Comparison of ENCODE assay signal across 1 cellular context in the genomic region with DNA sequence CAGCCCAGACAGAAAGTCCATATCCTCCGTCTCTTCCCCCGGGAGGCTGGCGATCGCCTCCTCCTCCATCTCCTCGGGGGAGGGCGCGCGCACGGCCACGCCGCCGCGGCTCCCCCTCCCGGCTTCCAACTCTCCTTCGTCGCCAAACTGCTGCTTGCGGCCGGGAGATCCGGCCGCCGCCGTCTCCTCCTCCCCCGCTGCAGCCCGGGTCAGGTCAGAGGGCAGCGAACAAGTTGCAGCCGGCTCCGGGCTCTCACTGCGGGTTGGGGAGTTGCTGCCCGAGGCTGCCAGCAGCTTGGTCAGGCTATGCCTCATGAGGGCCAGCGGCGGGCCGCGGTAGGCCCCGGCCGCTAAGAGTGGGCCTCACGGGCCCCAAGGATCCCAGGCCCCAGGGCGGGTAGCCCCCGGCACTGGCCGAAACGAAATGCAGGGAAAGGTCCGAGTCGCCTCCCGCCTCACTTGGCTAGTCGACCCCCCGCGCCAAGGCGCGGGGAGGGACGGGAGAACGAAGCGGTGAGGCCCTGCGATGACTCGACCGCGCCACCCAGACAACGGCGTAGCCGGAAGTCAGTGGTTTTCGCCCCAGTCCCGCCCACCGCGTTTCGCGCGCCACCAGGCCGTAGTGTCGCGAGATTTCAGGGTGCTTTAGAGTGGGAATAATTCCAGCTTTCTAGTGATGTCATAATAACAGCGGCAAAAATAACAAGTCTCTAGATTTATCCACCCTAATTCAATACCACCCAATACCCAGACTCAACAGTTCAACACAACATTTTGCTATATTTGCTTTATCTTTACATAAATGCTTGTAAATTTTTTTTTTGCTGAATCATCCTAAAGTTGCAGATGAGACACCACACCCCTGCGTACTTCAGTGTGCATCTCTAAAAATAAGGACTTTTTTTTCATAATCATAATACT.
TF ChIP-seq lines count a peak whose summit lies in the region.

A gene with protein sequence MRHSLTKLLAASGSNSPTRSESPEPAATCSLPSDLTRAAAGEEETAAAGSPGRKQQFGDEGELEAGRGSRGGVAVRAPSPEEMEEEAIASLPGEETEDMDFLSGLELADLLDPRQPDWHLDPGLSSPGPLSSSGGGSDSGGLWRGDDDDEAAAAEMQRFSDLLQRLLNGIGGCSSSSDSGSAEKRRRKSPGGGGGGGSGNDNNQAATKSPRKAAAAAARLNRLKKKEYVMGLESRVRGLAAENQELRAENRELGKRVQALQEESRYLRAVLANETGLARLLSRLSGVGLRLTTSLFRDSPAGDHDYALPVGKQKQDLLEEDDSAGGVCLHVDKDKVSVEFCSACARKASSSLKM (minus strand): TSS at position 569 of the 921 bp plus-strand sequence. CDS start 254 bp downstream, at position 315.

TF ChIP-seq in K562, 482 proteins besides CTCF, POLR2A, EP300 and RAD21 (continued from another document and continues in another):
- TF ChIP-seq TGIF2 (CRISPR knock-in tag; IDR thresholded peaks at IDR 0.05), result no peak
- peak; percentile 83 for TF ChIP-seq L3MBTL2 (IDR thresholded peaks at IDR 0.05)
- peak; percentile 44; the same call in 1 of the 2 replicates for TF ChIP-seq RFX1 (IDR thresholded peaks at IDR 0.05)
- TF ChIP-seq LCOR (CRISPR knock-in tag; IDR thresholded peaks at IDR 0.05), result peak; percentile 15; the same call in 1 of the 2 replicates
- 0 out of 2 replicates have a peak, but pooled peaks have one; percentile 17 for TF ChIP-seq ZNF79 (CRISPR knock-in tag; IDR thresholded peaks at IDR 0.05; ENCODE audit: low read depth)
- TF ChIP-seq RBM25 (IDR thresholded peaks at IDR 0.05; ENCODE audit: low read depth, low read length, severe bottlenecking), result peak; percentile 29
- TF ChIP-seq SP1 (CRISPR knock-in tag; IDR thresholded peaks at IDR 0.05), result peak; percentile 66
- no peak for TF ChIP-seq NBN (IDR thresholded peaks at IDR 0.05; ENCODE audit: low read depth)
- TF ChIP-seq ZNF316 (IDR thresholded peaks at IDR 0.05), result peak; percentile 100
- 0 out of 2 replicates have a peak, but pooled peaks have one; percentile 87 for TF ChIP-seq KDM2B (CRISPR knock-in tag; IDR thresholded peaks at IDR 0.05)
- peak; percentile 81 to 84 for TF ChIP-seq MAZ (CRISPR knock-in tag; conservative IDR thresholded peaks at IDR 0.05 in 1 of 2, IDR thresholded peaks at IDR 0.05 in 1 of 2)
- TF ChIP-seq MTA2 (IDR thresholded peaks at IDR 0.05; ENCODE audit: low read depth), result no peak
- TF ChIP-seq, protein P1, sequence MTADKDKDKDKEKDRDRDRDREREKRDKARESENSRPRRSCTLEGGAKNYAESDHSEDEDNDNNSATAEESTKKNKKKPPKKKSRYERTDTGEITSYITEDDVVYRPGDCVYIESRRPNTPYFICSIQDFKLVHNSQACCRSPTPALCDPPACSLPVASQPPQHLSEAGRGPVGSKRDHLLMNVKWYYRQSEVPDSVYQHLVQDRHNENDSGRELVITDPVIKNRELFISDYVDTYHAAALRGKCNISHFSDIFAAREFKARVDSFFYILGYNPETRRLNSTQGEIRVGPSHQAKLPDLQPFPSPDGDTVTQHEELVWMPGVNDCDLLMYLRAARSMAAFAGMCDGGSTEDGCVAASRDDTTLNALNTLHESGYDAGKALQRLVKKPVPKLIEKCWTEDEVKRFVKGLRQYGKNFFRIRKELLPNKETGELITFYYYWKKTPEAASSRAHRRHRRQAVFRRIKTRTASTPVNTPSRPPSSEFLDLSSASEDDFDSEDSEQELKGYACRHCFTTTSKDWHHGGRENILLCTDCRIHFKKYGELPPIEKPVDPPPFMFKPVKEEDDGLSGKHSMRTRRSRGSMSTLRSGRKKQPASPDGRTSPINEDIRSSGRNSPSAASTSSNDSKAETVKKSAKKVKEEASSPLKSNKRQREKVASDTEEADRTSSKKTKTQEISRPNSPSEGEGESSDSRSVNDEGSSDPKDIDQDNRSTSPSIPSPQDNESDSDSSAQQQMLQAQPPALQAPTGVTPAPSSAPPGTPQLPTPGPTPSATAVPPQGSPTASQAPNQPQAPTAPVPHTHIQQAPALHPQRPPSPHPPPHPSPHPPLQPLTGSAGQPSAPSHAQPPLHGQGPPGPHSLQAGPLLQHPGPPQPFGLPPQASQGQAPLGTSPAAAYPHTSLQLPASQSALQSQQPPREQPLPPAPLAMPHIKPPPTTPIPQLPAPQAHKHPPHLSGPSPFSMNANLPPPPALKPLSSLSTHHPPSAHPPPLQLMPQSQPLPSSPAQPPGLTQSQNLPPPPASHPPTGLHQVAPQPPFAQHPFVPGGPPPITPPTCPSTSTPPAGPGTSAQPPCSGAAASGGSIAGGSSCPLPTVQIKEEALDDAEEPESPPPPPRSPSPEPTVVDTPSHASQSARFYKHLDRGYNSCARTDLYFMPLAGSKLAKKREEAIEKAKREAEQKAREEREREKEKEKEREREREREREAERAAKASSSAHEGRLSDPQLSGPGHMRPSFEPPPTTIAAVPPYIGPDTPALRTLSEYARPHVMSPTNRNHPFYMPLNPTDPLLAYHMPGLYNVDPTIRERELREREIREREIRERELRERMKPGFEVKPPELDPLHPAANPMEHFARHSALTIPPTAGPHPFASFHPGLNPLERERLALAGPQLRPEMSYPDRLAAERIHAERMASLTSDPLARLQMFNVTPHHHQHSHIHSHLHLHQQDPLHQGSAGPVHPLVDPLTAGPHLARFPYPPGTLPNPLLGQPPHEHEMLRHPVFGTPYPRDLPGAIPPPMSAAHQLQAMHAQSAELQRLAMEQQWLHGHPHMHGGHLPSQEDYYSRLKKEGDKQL (CRISPR knock-in tag; IDR thresholded peaks at IDR 0.05; ENCODE audit: borderline replicate concordance), result no peak
- TF ChIP-seq PRMT5 (CRISPR knock-in tag; IDR thresholded peaks at IDR 0.05), result no peak
- TF ChIP-seq, protein P2, sequence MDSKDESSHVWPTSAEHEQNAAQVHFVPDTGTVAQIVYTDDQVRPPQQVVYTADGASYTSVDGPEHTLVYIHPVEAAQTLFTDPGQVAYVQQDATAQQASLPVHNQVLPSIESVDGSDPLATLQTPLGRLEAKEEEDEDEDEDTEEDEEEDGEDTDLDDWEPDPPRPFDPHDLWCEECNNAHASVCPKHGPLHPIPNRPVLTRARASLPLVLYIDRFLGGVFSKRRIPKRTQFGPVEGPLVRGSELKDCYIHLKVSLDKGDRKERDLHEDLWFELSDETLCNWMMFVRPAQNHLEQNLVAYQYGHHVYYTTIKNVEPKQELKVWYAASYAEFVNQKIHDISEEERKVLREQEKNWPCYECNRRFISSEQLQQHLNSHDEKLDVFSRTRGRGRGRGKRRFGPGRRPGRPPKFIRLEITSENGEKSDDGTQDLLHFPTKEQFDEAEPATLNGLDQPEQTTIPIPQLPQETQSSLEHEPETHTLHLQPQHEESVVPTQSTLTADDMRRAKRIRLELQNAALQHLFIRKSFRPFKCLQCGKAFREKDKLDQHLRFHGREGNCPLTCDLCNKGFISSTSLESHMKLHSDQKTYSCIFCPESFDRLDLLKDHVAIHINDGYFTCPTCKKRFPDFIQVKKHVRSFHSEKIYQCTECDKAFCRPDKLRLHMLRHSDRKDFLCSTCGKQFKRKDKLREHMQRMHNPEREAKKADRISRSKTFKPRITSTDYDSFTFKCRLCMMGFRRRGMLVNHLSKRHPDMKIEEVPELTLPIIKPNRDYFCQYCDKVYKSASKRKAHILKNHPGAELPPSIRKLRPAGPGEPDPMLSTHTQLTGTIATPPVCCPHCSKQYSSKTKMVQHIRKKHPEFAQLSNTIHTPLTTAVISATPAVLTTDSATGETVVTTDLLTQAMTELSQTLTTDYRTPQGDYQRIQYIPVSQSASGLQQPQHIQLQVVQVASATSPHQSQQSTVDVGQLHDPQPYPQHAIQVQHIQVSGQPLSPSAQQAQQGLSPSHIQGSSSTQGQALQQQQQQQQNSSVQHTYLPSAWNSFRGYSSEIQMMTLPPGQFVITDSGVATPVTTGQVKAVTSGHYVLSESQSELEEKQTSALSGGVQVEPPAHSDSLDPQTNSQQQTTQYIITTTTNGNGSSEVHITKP (IDR thresholded peaks at IDR 0.05; ENCODE audit: partially characterized antibody), result peak; percentile 15
- no peak for TF ChIP-seq XRCC3 (IDR thresholded peaks at IDR 0.05)
- no peak for TF ChIP-seq WHSC1 (IDR thresholded peaks at IDR 0.05; ENCODE audit: low read length)
- no peak; the same call in 1 of the 2 replicates for TF ChIP-seq TAL1 (IDR thresholded peaks at IDR 0.05)
- TF ChIP-seq, protein P3, sequence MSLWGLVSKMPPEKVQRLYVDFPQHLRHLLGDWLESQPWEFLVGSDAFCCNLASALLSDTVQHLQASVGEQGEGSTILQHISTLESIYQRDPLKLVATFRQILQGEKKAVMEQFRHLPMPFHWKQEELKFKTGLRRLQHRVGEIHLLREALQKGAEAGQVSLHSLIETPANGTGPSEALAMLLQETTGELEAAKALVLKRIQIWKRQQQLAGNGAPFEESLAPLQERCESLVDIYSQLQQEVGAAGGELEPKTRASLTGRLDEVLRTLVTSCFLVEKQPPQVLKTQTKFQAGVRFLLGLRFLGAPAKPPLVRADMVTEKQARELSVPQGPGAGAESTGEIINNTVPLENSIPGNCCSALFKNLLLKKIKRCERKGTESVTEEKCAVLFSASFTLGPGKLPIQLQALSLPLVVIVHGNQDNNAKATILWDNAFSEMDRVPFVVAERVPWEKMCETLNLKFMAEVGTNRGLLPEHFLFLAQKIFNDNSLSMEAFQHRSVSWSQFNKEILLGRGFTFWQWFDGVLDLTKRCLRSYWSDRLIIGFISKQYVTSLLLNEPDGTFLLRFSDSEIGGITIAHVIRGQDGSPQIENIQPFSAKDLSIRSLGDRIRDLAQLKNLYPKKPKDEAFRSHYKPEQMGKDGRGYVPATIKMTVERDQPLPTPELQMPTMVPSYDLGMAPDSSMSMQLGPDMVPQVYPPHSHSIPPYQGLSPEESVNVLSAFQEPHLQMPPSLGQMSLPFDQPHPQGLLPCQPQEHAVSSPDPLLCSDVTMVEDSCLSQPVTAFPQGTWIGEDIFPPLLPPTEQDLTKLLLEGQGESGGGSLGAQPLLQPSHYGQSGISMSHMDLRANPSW (CRISPR knock-in tag; IDR thresholded peaks at IDR 0.05), result no peak
- TF ChIP-seq PML (IDR thresholded peaks at IDR 0.05; ENCODE audit: low read length), result peak; percentile 89
- TF ChIP-seq HDAC2 (IDR thresholded peaks at IDR 0.05), result no peak
- TF ChIP-seq, protein P4, sequence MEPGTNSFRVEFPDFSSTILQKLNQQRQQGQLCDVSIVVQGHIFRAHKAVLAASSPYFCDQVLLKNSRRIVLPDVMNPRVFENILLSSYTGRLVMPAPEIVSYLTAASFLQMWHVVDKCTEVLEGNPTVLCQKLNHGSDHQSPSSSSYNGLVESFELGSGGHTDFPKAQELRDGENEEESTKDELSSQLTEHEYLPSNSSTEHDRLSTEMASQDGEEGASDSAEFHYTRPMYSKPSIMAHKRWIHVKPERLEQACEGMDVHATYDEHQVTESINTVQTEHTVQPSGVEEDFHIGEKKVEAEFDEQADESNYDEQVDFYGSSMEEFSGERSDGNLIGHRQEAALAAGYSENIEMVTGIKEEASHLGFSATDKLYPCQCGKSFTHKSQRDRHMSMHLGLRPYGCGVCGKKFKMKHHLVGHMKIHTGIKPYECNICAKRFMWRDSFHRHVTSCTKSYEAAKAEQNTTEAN (CRISPR knock-in tag; IDR thresholded peaks at IDR 0.05), result 0 out of 2 replicates have a peak, but pooled peaks have one; percentile 3
- no peak for TF ChIP-seq ZNF282 (CRISPR knock-in tag; IDR thresholded peaks at IDR 0.05)
- no peak for TF ChIP-seq PPARD (CRISPR knock-in tag; IDR thresholded peaks at IDR 0.05)
- TF ChIP-seq ZNF253 (CRISPR knock-in tag; conservative IDR thresholded peaks at IDR 0.05), result no peak
- peak; percentile 93 for TF ChIP-seq DPF2 (IDR thresholded peaks at IDR 0.05)
- TF ChIP-seq, protein P5, sequence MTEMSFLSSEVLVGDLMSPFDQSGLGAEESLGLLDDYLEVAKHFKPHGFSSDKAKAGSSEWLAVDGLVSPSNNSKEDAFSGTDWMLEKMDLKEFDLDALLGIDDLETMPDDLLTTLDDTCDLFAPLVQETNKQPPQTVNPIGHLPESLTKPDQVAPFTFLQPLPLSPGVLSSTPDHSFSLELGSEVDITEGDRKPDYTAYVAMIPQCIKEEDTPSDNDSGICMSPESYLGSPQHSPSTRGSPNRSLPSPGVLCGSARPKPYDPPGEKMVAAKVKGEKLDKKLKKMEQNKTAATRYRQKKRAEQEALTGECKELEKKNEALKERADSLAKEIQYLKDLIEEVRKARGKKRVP (CRISPR knock-in tag; IDR thresholded peaks at IDR 0.05), result no peak
- TF ChIP-seq CBX5 (IDR thresholded peaks at IDR 0.05; ENCODE audit: borderline replicate concordance, low read depth), result no peak
- peak; percentile 84 for TF ChIP-seq ELF1 (tag; IDR thresholded peaks at IDR 0.05)
- 0 out of 2 replicates have a peak, but pooled peaks have one; percentile 40 for TF ChIP-seq HDAC8 (tag; IDR thresholded peaks at IDR 0.05)
- TF ChIP-seq RBFOX2 (IDR thresholded peaks at IDR 0.05; ENCODE audit: low read depth, low read length), result peak; percentile 96
- TF ChIP-seq OTX1 (CRISPR knock-in tag; IDR thresholded peaks at IDR 0.05), result no peak
- TF ChIP-seq, protein P6, sequence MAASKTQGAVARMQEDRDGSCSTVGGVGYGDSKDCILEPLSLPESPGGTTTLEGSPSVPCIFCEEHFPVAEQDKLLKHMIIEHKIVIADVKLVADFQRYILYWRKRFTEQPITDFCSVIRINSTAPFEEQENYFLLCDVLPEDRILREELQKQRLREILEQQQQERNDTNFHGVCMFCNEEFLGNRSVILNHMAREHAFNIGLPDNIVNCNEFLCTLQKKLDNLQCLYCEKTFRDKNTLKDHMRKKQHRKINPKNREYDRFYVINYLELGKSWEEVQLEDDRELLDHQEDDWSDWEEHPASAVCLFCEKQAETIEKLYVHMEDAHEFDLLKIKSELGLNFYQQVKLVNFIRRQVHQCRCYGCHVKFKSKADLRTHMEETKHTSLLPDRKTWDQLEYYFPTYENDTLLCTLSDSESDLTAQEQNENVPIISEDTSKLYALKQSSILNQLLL (CRISPR knock-in tag; IDR thresholded peaks at IDR 0.05; ENCODE audit: borderline replicate concordance), result no peak
- TF ChIP-seq EP400 (IDR thresholded peaks at IDR 0.05), result peak; percentile 96
- TF ChIP-seq U2AF1 (optimal IDR thresholded peaks at IDR 0.05; ENCODE audit: low read depth, low read length), result peak; percentile 45
- no peak for TF ChIP-seq HNRNPLL (IDR thresholded peaks at IDR 0.05; ENCODE audit: low read depth, low read length, poor library complexity, severe bottlenecking)
- TF ChIP-seq, protein P7, sequence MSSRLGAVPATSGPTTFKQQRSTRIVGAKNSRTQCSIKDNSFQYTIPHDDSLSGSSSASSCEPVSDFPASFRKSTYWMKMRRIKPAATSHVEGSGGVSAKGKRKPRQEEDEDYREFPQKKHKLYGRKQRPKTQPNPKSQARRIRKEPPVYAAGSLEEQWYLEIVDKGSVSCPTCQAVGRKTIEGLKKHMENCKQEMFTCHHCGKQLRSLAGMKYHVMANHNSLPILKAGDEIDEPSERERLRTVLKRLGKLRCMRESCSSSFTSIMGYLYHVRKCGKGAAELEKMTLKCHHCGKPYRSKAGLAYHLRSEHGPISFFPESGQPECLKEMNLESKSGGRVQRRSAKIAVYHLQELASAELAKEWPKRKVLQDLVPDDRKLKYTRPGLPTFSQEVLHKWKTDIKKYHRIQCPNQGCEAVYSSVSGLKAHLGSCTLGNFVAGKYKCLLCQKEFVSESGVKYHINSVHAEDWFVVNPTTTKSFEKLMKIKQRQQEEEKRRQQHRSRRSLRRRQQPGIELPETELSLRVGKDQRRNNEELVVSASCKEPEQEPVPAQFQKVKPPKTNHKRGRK (tag; IDR thresholded peaks at IDR 0.05), result no peak
- TF ChIP-seq GATAD2B (IDR thresholded peaks at IDR 0.05; ENCODE audit: borderline replicate concordance), result peak; percentile 24; the same call in 1 of the 2 replicates
- peak; percentile 76 for TF ChIP-seq FOSL1 (tag; conservative IDR thresholded peaks at IDR 0.05)
- TF ChIP-seq NR2C1 (IDR thresholded peaks at IDR 0.05), result peak; percentile 73; the same call in 1 of the 2 replicates
- TF ChIP-seq NR2C1 (tag; IDR thresholded peaks at IDR 0.05), result peak; percentile 86
- no peak for TF ChIP-seq ELF4 (CRISPR knock-in tag; IDR thresholded peaks at IDR 0.05)
